Comparison of ENCODE assay signal across 13 cellular contexts in genomic region chr12:96143392-96143791, GRCh38. TPM values are rescaled to one million over a fixed set of nuclear protein-coding genes. Genes with fewer than 3 reads are reported as not detected.
DNase-seq lines count a peak whose midpoint lies in the region; ATAC-seq and TF ChIP-seq lines count a peak whose summit lies in the region.
"Had no signal": no experiment of that assay in that cellular context is flagged by ENCODE, and none has a peak within 500 bp of the region (broad histone marks: within the 10 kb centered on the region; RNA-seq: fewer than 3 reads in every experiment).

No MANE protein-coding gene starts in this region.

- H3K9me3 Mint-ChIP-seq in activated T-cell treated with anti-CD3 and anti-CD28 coated beads, Interleukin-2, amount 50 U/mL, for 24 hours, result no peaks in the 10 kb centered on the region
- peaks cover 1% of the 10 kb centered on the region for H3K9me3 Mint-ChIP-seq in activated naive CD8-positive, alpha-beta T cell treated with anti-CD3 and anti-CD28 coated beads, Interleukin-2, amount 10 ng/mL, durations not matched to agents 7 days and 5 days

- ATAC-seq in activated naive CD8-positive, alpha-beta T cell treated with anti-CD3 and anti-CD28 coated beads, Interleukin-2, amount 10 ng/mL, durations not matched to agents 7 days and 5 days (ENCODE audit: low read depth), result peak; percentile 87
- ATAC-seq in HG02588 (IDR thresholded peaks at IDR 0.05; ENCODE audit: unreplicated experiment), result no peak
- ATAC-seq: esophagus mucosa had no signal

- no peak for DNase-seq in activated T-cell treated with anti-CD3 and anti-CD28 coated beads, Interleukin-2, amount 50 U/mL, for 24 hours
- DNase-seq in activated T-cell treated with anti-CD3 and anti-CD28 coated beads for 4 hours, result no peak
- DNase-seq in NCI-H69 (lab: John Stamatoyannopoulos, UW), result peak; percentile 20
- DNase-seq in activated naive CD8-positive, alpha-beta T cell treated with anti-CD3 and anti-CD28 coated beads, Interleukin-2, amount 10 ng/mL, durations not matched to agents 7 days and 5 days, result no peak
- no peak for DNase-seq in ovary
- no peak for DNase-seq in GM20000 (ENCODE audit: low spot score)
- DNase-seq: activated T-cell treated with anti-CD3 and anti-CD28 coated beads, Interleukin-2, amount 50 U/mL, for 48 hours; NCI-H1694 treated with DMSO at 0.1 percent for 48 hours; sigmoid colon; transverse colon had no signal

- peaks cover 14 to 17% of the 10 kb centered on the region in 2 experiments for H3K4me1 ChIP-seq in neutrophil (ENCODE audit: control insufficient read depth in 1 of 2, insufficient read depth in 1 of 2, low read depth in 1 of 2, low read length in 1 of 2)
- H3K4me1 ChIP-seq in ovary (ENCODE audit: insufficient read depth), result no peaks in the 10 kb centered on the region
- H3K4me1 ChIP-seq: sigmoid colon, transverse colon had no signal

- H3K27ac Mint-ChIP-seq in activated T-cell treated with anti-CD3 and anti-CD28 coated beads, Interleukin-2, amount 50 U/mL, for 24 hours, result peak overlapping the region; percentile 2
- H3K27ac Mint-ChIP-seq in activated naive CD8-positive, alpha-beta T cell treated with anti-CD3 and anti-CD28 coated beads, Interleukin-2, amount 10 ng/mL, durations not matched to agents 7 days and 5 days, result peak overlapping the region; percentile 63

- no peaks in the 10 kb centered on the region for H3K27me3 ChIP-seq in neutrophil
- H3K27me3 ChIP-seq in ovary, result no peaks in the 10 kb centered on the region
- H3K27me3 ChIP-seq: sigmoid colon, transverse colon had no signal

- no peak overlapping the region for H3K4me3 Mint-ChIP-seq in activated T-cell treated with anti-CD3 and anti-CD28 coated beads, Interleukin-2, amount 50 U/mL, for 24 hours
- peak overlapping the region; percentile 60 for H3K4me3 Mint-ChIP-seq in activated naive CD8-positive, alpha-beta T cell treated with anti-CD3 and anti-CD28 coated beads, Interleukin-2, amount 10 ng/mL, durations not matched to agents 7 days and 5 days

- intact Hi-C loops in ovary (cut with DNase I), result no loop called here

- no peaks in the 10 kb centered on the region for H3K27me3 Mint-ChIP-seq in activated T-cell treated with anti-CD3 and anti-CD28 coated beads, Interleukin-2, amount 50 U/mL, for 24 hours
- no peaks in the 10 kb centered on the region for H3K27me3 Mint-ChIP-seq in activated naive CD8-positive, alpha-beta T cell treated with anti-CD3 and anti-CD28 coated beads, Interleukin-2, amount 10 ng/mL, durations not matched to agents 7 days and 5 days

- TF ChIP-seq POLR2A in ovary (IDR thresholded peaks at IDR 0.05), result no peak

- H3K36me3 ChIP-seq in neutrophil (no peaks in the 10 kb centered on the region), ovary (no peaks in the 10 kb centered on the region)
- H3K36me3 ChIP-seq: sigmoid colon, transverse colon had no signal

- H3K36me3 Mint-ChIP-seq in activated T-cell treated with anti-CD3 and anti-CD28 coated beads, Interleukin-2, amount 50 U/mL, for 24 hours (ENCODE audit: low read depth), result no peaks in the 10 kb centered on the region
- H3K36me3 Mint-ChIP-seq in activated naive CD8-positive, alpha-beta T cell treated with anti-CD3 and anti-CD28 coated beads, Interleukin-2, amount 10 ng/mL, durations not matched to agents 7 days and 5 days, result peaks cover 6% of the 10 kb centered on the region

- H3K4me3 ChIP-seq in neutrophil (ENCODE audit: low read depth in 1 of 2, low read length in 1 of 2), result peak overlapping the region in 1 of 2 experiments; percentile 3
- no peak overlapping the region for H3K4me3 ChIP-seq in ovary
- H3K4me3 ChIP-seq: sigmoid colon, transverse colon had no signal

- H3K27ac ChIP-seq in neutrophil, result peak overlapping the region; percentile 35
- H3K27ac ChIP-seq in ovary, result no peak overlapping the region
- H3K27ac ChIP-seq: sigmoid colon, transverse colon had no signal

- no peak for TF ChIP-seq EP300 in ovary (IDR thresholded peaks at IDR 0.05)

- TF ChIP-seq CTCF in neutrophil (IDR thresholded peaks at IDR 0.05) (no peak), ovary (IDR thresholded peaks at IDR 0.05) (no peak), GM20000 (IDR thresholded peaks at IDR 0.05; ENCODE audit: extremely low read depth, missing control alignments) (no peak)

- POLR2A ChIA-PET in activated naive CD8-positive, alpha-beta T cell treated with anti-CD3 and anti-CD28 coated beads, Interleukin-2, amount 10 ng/mL, durations not matched to agents 7 days and 5 days (lab: Charles Lee), result no interaction called here

- H3K9me3 ChIP-seq in neutrophil (no peaks in the 10 kb centered on the region), ovary (no peaks in the 10 kb centered on the region)
- H3K9me3 ChIP-seq: sigmoid colon, transverse colon had no signal

- H3K4me1 Mint-ChIP-seq in activated T-cell treated with anti-CD3 and anti-CD28 coated beads, Interleukin-2, amount 50 U/mL, for 24 hours (ENCODE audit: low read depth), result peaks cover 29% of the 10 kb centered on the region
- peaks cover 24% of the 10 kb centered on the region for H3K4me1 Mint-ChIP-seq in activated naive CD8-positive, alpha-beta T cell treated with anti-CD3 and anti-CD28 coated beads, Interleukin-2, amount 10 ng/mL, durations not matched to agents 7 days and 5 days

- WGBS in ovary, 3 donors, result 65 to 71% (median 69%) methylated on average over 6 of the region's 6 CpGs

RNA-seq across cellular contexts. Expression of gene ELK3, which starts 50.8 kb away (rescaled TPM):
- 10 to 100 TPM; 19.1 to 19.4 TPM for total RNA-seq in activated naive CD8-positive, alpha-beta T cell treated with anti-CD3 and anti-CD28 coated beads, Interleukin-2, amount 10 ng/mL, durations not matched to agents 7 days and 5 days
- total RNA-seq in ovary, result 10 to 100 TPM; 11.5 to 25.9 (median 15.2) TPM
- polyA plus RNA-seq in ovary, result 10 to 100 TPM; 15.6 to 25.8 TPM
